In the genomic region with DNA sequence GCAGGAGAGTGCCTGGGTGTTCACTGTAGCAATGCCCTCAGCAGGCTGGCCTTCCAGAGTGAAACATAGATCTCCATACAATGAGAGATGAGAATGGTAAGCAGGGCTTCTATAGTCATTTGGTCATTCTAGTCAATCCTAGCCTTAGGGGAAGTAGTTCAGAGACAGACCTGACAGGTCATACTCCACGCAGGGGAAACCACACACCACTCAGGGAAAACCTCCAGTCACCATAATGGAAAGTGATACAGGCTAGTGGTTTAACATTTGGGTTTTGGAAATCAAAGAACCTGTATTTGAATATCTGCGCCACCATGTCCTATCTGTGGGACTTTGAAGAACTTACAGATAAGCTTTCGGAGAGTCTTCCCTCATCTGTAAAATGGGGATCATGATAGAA, we compare ENCODE assay signal across 28 cellular contexts.
"Had no signal": no experiment of that assay in that cellular context is flagged by ENCODE, and none has a peak within 500 bp of the region (broad histone marks: within the 10 kb centered on the region; RNA-seq: fewer than 3 reads in every experiment).

No MANE protein-coding gene starts in this region.

- H3K27me3 ChIP-seq: stomach, suprapubic skin, testis, thyroid gland, tibial artery, tibial nerve, transverse colon, upper lobe of left lung, upper lobe of right lung, uterus, vagina had no signal

- H3K36me3 Mint-ChIP-seq: stimulated activated effector memory CD8-positive, alpha-beta T cell treated with anti-CD3 and anti-CD28 coated beads, Interleukin-12 subunit alpha, Interleukin-12 subunit beta, amount 100 ng/mL, for 72 hours; stimulated activated naive B cell treated with anti-CD40 and anti-IgM and Interleukin-4, amounts not matched to agents 10 μg/mL and 1 μg/mL and 100 μg/mL, for 72 hours; type B pancreatic cell had no signal

- H3K4me1 Mint-ChIP-seq: stimulated activated effector memory CD8-positive, alpha-beta T cell treated with anti-CD3 and anti-CD28 coated beads, Interleukin-12 subunit alpha, Interleukin-12 subunit beta, amount 100 ng/mL, for 72 hours; stimulated activated naive B cell treated with anti-CD40 and anti-IgM and Interleukin-4, amounts not matched to agents 10 μg/mL and 1 μg/mL and 100 μg/mL, for 72 hours; stimulated activated naive CD8-positive, alpha-beta T cell treated with anti-CD3 and anti-CD28 coated beads, Interleukin-15, amount 100 ng/mL, for 72 hours had no signal

- H3K9me3 Mint-ChIP-seq: type B pancreatic cell had no signal

- H3K27me3 Mint-ChIP-seq: stimulated activated naive B cell treated with anti-CD40 and anti-IgM and Interleukin-4, amounts not matched to agents 10 μg/mL and 1 μg/mL and 100 μg/mL, for 72 hours; stimulated activated naive CD8-positive, alpha-beta T cell treated with anti-CD3 and anti-CD28 coated beads, Interleukin-15, amount 100 ng/mL, for 72 hours; stimulated activated naive CD8-positive, alpha-beta T cell treated with anti-CD3 and anti-CD28 coated beads, Interleukin-15, Interleukin-2, amounts not matched to agents 100 ng/mL and 50 ng/mL, for 24 hours had no signal

- H3K4me1 ChIP-seq: stomach, suprapubic skin, thyroid gland, tibial artery, tibial nerve, transverse colon, upper lobe of left lung, upper lobe of right lung, uterus, vagina had no signal

- H3K36me3 ChIP-seq: stomach, suprapubic skin, thoracic aorta, thyroid gland, tibial artery, tibial nerve, transverse colon, upper lobe of left lung, upper lobe of right lung, uterus, vagina had no signal

- H3K27ac Mint-ChIP-seq: stimulated activated effector memory CD8-positive, alpha-beta T cell treated with anti-CD3 and anti-CD28 coated beads, Interleukin-12 subunit alpha, Interleukin-12 subunit beta, amount 100 ng/mL, for 72 hours; stimulated activated naive B cell treated with anti-CD40 and anti-IgM and Interleukin-4, amounts not matched to agents 10 μg/mL and 1 μg/mL and 100 μg/mL, for 72 hours; stimulated activated naive CD8-positive, alpha-beta T cell treated with anti-CD3 and anti-CD28 coated beads, Interleukin-15, Interleukin-2, amounts not matched to agents 100 ng/mL and 50 ng/mL, for 24 hours; type B pancreatic cell had no signal

- H3K27ac ChIP-seq: stomach, suprapubic skin, testis, thoracic aorta, thyroid gland, tibial artery, tibial nerve, transverse colon, upper lobe of left lung, upper lobe of right lung, uterus, vagina had no signal

- ATAC-seq: stimulated activated effector memory CD8-positive, alpha-beta T cell treated with anti-CD3 and anti-CD28 coated beads, Interleukin-12 subunit alpha, Interleukin-12 subunit beta, amount 100 ng/mL, for 72 hours; stimulated activated naive CD8-positive, alpha-beta T cell treated with anti-CD3 and anti-CD28 coated beads, Interleukin-15, amount 100 ng/mL, for 72 hours; stimulated activated naive CD8-positive, alpha-beta T cell treated with anti-CD3 and anti-CD28 coated beads, Interleukin-15, Interleukin-2, amounts not matched to agents 100 U/mL and 50 U/mL, for 24 hours; upper lobe of right lung had no signal

- DNase-seq: stimulated activated CD4-positive, alpha-beta T cell treated with anti-CD3 and anti-CD28 coated beads, Interleukin-2, amount 100 ng/mL, for 48 hours; stimulated activated CD4-positive, alpha-beta T cell treated with anti-CD3 and anti-CD28 coated beads, Interleukin-4, amount 100 ng/mL, for 1 hour; stimulated activated CD4-positive, alpha-beta T cell treated with anti-CD3 and anti-CD28 coated beads, Interleukin-4, amount 100 ng/mL, for 24 hours; stimulated activated CD4-positive, alpha-beta T cell treated with anti-CD3 and anti-CD28 coated beads, Interleukin-4, amount 100 ng/mL, for 4 hours; stimulated activated CD8-positive, alpha-beta memory T cell treated with anti-CD3 and anti-CD28 coated beads, Interleukin-4, amount 100 ng/mL, for 48 hours; stimulated activated naive B cell treated with anti-CD40 and anti-IgM and Interleukin-4, amounts not matched to agents 10 μg/mL and 1 μg/mL and 100 μg/mL, for 72 hours; stimulated activated naive CD4-positive, alpha-beta T cell; stimulated activated naive CD4-positive, alpha-beta T cell treated with Interleukin-2 at 50 U/mL for 16 hours; stimulated activated naive CD8-positive, alpha-beta T cell treated with anti-CD3 and anti-CD28 coated beads, Interleukin-15, amount 100 ng/mL, for 72 hours; stimulated activated naive CD8-positive, alpha-beta T cell treated with anti-CD3 and anti-CD28 coated beads, Interleukin-15, Interleukin-2, amounts not matched to agents 100 U/mL and 50 U/mL, for 24 hours; stomach; substantia nigra; testis; thyroid gland; tibial artery; trophoblast cell; upper lobe of left lung; upper lobe of right lung; uterus had no signal

- H3K4me3 ChIP-seq: stomach, suprapubic skin, testis, thoracic aorta, thyroid gland, tibial artery, tibial nerve, transverse colon, upper lobe of left lung, upper lobe of right lung, uterus, vagina had no signal

- FAIRE-seq: urothelium cell line had no signal

- H3K4me3 Mint-ChIP-seq: stimulated activated effector memory CD8-positive, alpha-beta T cell treated with anti-CD3 and anti-CD28 coated beads, Interleukin-12 subunit alpha, Interleukin-12 subunit beta, amount 100 ng/mL, for 72 hours; stimulated activated naive B cell treated with anti-CD40 and anti-IgM and Interleukin-4, amounts not matched to agents 10 μg/mL and 1 μg/mL and 100 μg/mL, for 72 hours; stimulated activated naive CD8-positive, alpha-beta T cell treated with anti-CD3 and anti-CD28 coated beads, Interleukin-15, amount 100 ng/mL, for 72 hours; stimulated activated naive CD8-positive, alpha-beta T cell treated with anti-CD3 and anti-CD28 coated beads, Interleukin-15, Interleukin-2, amounts not matched to agents 100 ng/mL and 50 ng/mL, for 24 hours; type B pancreatic cell had no signal

- H3K9me3 ChIP-seq: suprapubic skin, testis, thyroid gland, tibial artery, transverse colon, upper lobe of left lung, upper lobe of right lung, uterus, vagina had no signal
